ENCODE assay signal across 8 cellular contexts in genomic region chr14:75280831-75281690, GRCh38. TPM values are rescaled to one million over a fixed set of nuclear protein-coding genes. Genes with fewer than 3 reads are reported as not detected.
DNase-seq lines count a peak whose midpoint lies in the region; ATAC-seq and TF ChIP-seq lines count a peak whose summit lies in the region.

No MANE protein-coding gene starts in this region.

- CTCF ChIA-PET in Calu3 (lab: Charles Lee): interaction anchor here (1.4 kb wide), 1 partner anchor 13 kb away, joined by 4 read pairs; no protein-coding TSS in a partner anchor

- no peaks in the 10 kb centered on the region for H3K27me3 Mint-ChIP-seq in Calu3 (ENCODE audit: unreplicated experiment)

- peak; percentile 41 for DNase-seq in Calu3
- DNase-seq in T-helper 9 cell: peak; percentile 47
- DNase-seq in esophagus squamous epithelium (lab: John Stamatoyannopoulos, UW): no peak
- DNase-seq in DMS114 treated with DMSO at 0.1 percent for 48 hours (lab: John Stamatoyannopoulos, UW; ENCODE audit: unreplicated experiment): no peak
- DNase-seq in H4 (ENCODE audit: low spot score): no peak
- DNase-seq in activated CD4-positive, alpha-beta T cell treated with anti-CD3 and anti-CD28 coated beads for 48 hours: no peak

- no peak for ATAC-seq in HG03442 (IDR thresholded peaks at IDR 0.05; ENCODE audit: unreplicated experiment)

- H3K36me3 Mint-ChIP-seq in Calu3 (ENCODE audit: insufficient read depth, unreplicated experiment): peaks cover 76% of the 10 kb centered on the region

- peaks cover 23 to 62% (median 30%) of the 10 kb centered on the region in 3 donors for H3K4me1 ChIP-seq in esophagus squamous epithelium
- peaks cover 69 to 70% of the 10 kb centered on the region in 2 experiments for H3K4me1 ChIP-seq in neutrophil (ENCODE audit: control insufficient read depth in 1 of 2, insufficient read depth in 1 of 2, low read depth in 1 of 2, low read length in 1 of 2)

- peaks cover 29% of the 10 kb centered on the region for H3K4me1 Mint-ChIP-seq in Calu3 (ENCODE audit: low read depth, unreplicated experiment)

- TF ChIP-seq CTCF in Calu3 (IDR thresholded peaks at IDR 0.05; ENCODE audit: unreplicated experiment) (no peak), esophagus squamous epithelium (IDR thresholded peaks at IDR 0.05) (no peak), neutrophil (IDR thresholded peaks at IDR 0.05) (no peak)

- no peaks in the 10 kb centered on the region for H3K9me3 Mint-ChIP-seq in Calu3 (ENCODE audit: low read depth, unreplicated experiment)

- peak overlapping the region; percentile 94 for H3K4me3 Mint-ChIP-seq in Calu3 (ENCODE audit: low read depth, unreplicated experiment)

- intact Hi-C loops in Calu3 (cut with micrococcal nuclease; ENCODE audit: unreplicated experiment) (loop anchor here (2.0 kb wide), 1 partner anchor 104 kb away; the partner anchor contains the start of gene TMED10), esophagus squamous epithelium (cut with DNase I) (no loop called here)

- peak overlapping the region; percentile 15 to 98 (median 96) for H3K27ac ChIP-seq in esophagus squamous epithelium
- H3K27ac ChIP-seq in neutrophil: peak overlapping the region; percentile 99

- H3K9me3 ChIP-seq in esophagus squamous epithelium (no peaks in the 10 kb centered on the region), neutrophil (peaks cover 7% of the 10 kb centered on the region)

- H3K27me3 ChIP-seq in esophagus squamous epithelium (no peaks in the 10 kb centered on the region), neutrophil (no peaks in the 10 kb centered on the region)

- H3K4me3 ChIP-seq in esophagus squamous epithelium: peak overlapping the region; percentile 77 to 97 (median 92)
- peak overlapping the region; percentile 97 for H3K4me3 ChIP-seq in neutrophil (ENCODE audit: low read depth in 1 of 2, low read length in 1 of 2)

- H3K36me3 ChIP-seq in esophagus squamous epithelium (peaks cover 4 to 35% (median 14%) of the 10 kb centered on the region in 3 donors), neutrophil (peaks cover 43% of the 10 kb centered on the region)

- TF ChIP-seq POLR2A in esophagus squamous epithelium (IDR thresholded peaks at IDR 0.05): peak in 2 of 4 donors; percentile 43 to 54

- 73 to 77% methylated on average over 6 to 10 of the region's 17 CpGs for WGBS in esophagus squamous epithelium, 2 donors

- BruUV-seq in Calu3 (replicated peaks; lab: Mats Ljungman, UMichigan): TSS peak; percentile 70

- peak overlapping the region; percentile 98 for H3K27ac Mint-ChIP-seq in Calu3 (ENCODE audit: unreplicated experiment)

RNA-seq across cellular contexts. Expression of gene FOS, which starts 2.4 kb away (rescaled TPM):
- total RNA-seq in Calu3 (2022) (149 and 183 TPM in 2 replicates), esophagus squamous epithelium (100 to 1,000 TPM in 1 of 4 donors, 10 to 100 TPM in 3; 62.2 to 181 (median 88.6) TPM)
- 21.5 and 22.0 TPM in 2 replicates for total RNA-seq in H4 (2014; rRNA removed; shearing (Covaris generic))

Comparison
In these comparisons a context has a peak if more than half of its experiments do, and no peak if none do; other contexts are left out.
1. DNase-seq: peak in Calu3 (single experiment) and T-helper 9 cell (single experiment); none in esophagus squamous epithelium (single experiment), DMS114 treated with DMSO at 0.1 percent for 48 hours (single experiment), H4 (single experiment) and activated CD4-positive, alpha-beta T cell treated with anti-CD3 and anti-CD28 coated beads for 48 hours (single experiment).